9 cellular contexts compared by ENCODE assay signal in the genomic region with DNA sequence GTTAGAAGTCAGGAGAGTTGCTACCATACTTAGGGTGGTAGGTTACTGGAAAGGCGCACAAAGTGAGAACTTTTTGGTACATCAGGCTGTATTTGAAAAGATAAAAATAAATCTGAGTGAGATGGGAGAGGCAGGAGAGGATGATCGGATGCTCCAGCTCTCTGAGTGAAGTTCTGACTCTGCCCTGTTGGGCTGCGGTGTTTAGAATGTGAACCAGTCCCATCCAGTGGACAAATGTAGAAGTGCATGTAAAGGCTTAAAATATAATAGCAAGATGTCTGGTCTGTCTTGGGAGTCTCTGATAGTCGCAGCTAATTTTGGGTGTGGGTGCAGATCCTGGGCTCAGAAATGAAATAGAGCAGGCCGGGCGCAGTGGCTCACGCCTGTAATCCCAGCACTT. TPM values are rescaled to one million over a fixed set of nuclear protein-coding genes. Genes with fewer than 3 reads are reported as not detected.
DNase-seq lines count a peak whose midpoint lies in the region; TF ChIP-seq lines count a peak whose summit lies in the region.
"Had no signal": no experiment of that assay in that cellular context is flagged by ENCODE, and none has a peak within 500 bp of the region (broad histone marks: within the 10 kb centered on the region; RNA-seq: fewer than 3 reads in every experiment).

No MANE protein-coding gene starts in this region.

- peaks cover 16% of the 10 kb centered on the region for H3K27me3 Mint-ChIP-seq in type B pancreatic cell

- H3K9me3 Mint-ChIP-seq in type B pancreatic cell = no peaks in the 10 kb centered on the region

- H3K36me3 ChIP-seq in HEK293 (ENCODE audit: control insufficient read depth in 2 of 2, insufficient read depth in 1 of 2, low read length in 2 of 2) = no peaks in the 10 kb centered on the region
- no peaks in the 10 kb centered on the region for H3K36me3 ChIP-seq in MG63
- H3K36me3 ChIP-seq: SJCRH30 had no signal

- intact Hi-C loops in dorsolateral prefrontal cortex (cut with DNase I) = loop anchor here (5.0 to 10.0 kb wide), 3 partner anchors 38 to 57 kb away; a partner anchor contains a TSS

- in situ Hi-C loops in ACHN (cut with HindIII; ENCODE audit: low pct_ligation_motif_present, low pct_unique_long_range_greater_than_20kb, low sequenced_read_pairs) = no loop called here

- H3K27me3 ChIP-seq in MG63 (no peaks in the 10 kb centered on the region), dorsolateral prefrontal cortex (no peaks in the 10 kb centered on the region)
- H3K27me3 ChIP-seq: SJCRH30 had no signal

- H3K36me3 Mint-ChIP-seq in type B pancreatic cell = no peaks in the 10 kb centered on the region

- H3K4me3 Mint-ChIP-seq in type B pancreatic cell = no peak overlapping the region

- DNase-seq in ACHN = peak; percentile 65
- peak; percentile 48 for DNase-seq in GM10266 (ENCODE audit: extremely low spot score)
- DNase-seq in MG63 = peak; percentile 11
- peak in 3 of 5 donors; percentile 6 to 46 (median 14) for DNase-seq in T-helper 1 cell
- DNase-seq in dorsolateral prefrontal cortex = peak in 7 of 10 donors; percentile 16 to 57 (median 48)
- DNase-seq in lung microvascular endothelial cell (ENCODE audit: low read depth in 2 of 2) = peak; percentile 72 to 78
- no peak for DNase-seq in type B pancreatic cell (ENCODE audit: extremely low spot score, unreplicated experiment)

- TF ChIP-seq CTCF in GM10266 (IDR thresholded peaks at IDR 0.05; ENCODE audit: control insufficient read depth, insufficient read depth, low read depth, missing control alignments) (peak; percentile 51), HEK293 (tag by site-specific recombination; IDR thresholded peaks at IDR 0.05) (0 out of 2 replicates have a peak, but pooled peaks have one; percentile 34), dorsolateral prefrontal cortex (IDR thresholded peaks at IDR 0.05 in 54 of 56, conservative IDR thresholded peaks at IDR 0.05 in 2 of 56; ENCODE audit: low read depth in 1 of 56, partially characterized antibody in 56 of 56) (peak; percentile 58 to 86 (median 78)), type B pancreatic cell (conservative IDR thresholded peaks at IDR 0.05) (peak; percentile 83)

- POLR2A ChIA-PET in HEK293 (lab: Yijun Ruan, JAX) = no interaction called here

- H3K4me1 Mint-ChIP-seq in type B pancreatic cell (ENCODE audit: unreplicated experiment) = peaks cover 9% of the 10 kb centered on the region

- H3K4me3 ChIP-seq in HEK293 (ENCODE audit: low read depth, low read length) = no peak overlapping the region
- peak overlapping the region; percentile 30 for H3K4me3 ChIP-seq in MG63
- peak overlapping the region in 28 of 59 donors; percentile 2 to 55 (median 32) for H3K4me3 ChIP-seq in dorsolateral prefrontal cortex
- H3K4me3 ChIP-seq: SJCRH30 had no signal

- CTCF ChIA-PET in HEK293 (lab: Yijun Ruan, JAX) = interaction anchor here (0.5 to 3.6 kb wide), 21 partner anchors 8 to 651 kb away, joined by 3 to 48 read pairs (median 3); no protein-coding TSS in a partner anchor

- H3K27ac ChIP-seq in HEK293 (ENCODE audit: extremely low read depth, low read depth, low read length) = no peak overlapping the region
- no peak overlapping the region for H3K27ac ChIP-seq in dorsolateral prefrontal cortex
- H3K27ac ChIP-seq: SJCRH30 had no signal

- H3K9me3 ChIP-seq in HEK293 (ENCODE audit: control insufficient read depth, insufficient read depth, low read depth, low read length) = no peaks in the 10 kb centered on the region
- no peaks in the 10 kb centered on the region for H3K9me3 ChIP-seq in MG63
- H3K9me3 ChIP-seq: SJCRH30 had no signal

- H3K4me1 ChIP-seq in HEK293 (ENCODE audit: control insufficient read depth, insufficient read depth, low read length) = no peaks in the 10 kb centered on the region
- H3K4me1 ChIP-seq: SJCRH30 had no signal

- H3K27ac Mint-ChIP-seq in type B pancreatic cell = no peak overlapping the region

TF ChIP-seq in HEK293, 187 proteins besides CTCF, POLR2A, EP300 and RAD21:
- TF ChIP-seq, protein P1, sequence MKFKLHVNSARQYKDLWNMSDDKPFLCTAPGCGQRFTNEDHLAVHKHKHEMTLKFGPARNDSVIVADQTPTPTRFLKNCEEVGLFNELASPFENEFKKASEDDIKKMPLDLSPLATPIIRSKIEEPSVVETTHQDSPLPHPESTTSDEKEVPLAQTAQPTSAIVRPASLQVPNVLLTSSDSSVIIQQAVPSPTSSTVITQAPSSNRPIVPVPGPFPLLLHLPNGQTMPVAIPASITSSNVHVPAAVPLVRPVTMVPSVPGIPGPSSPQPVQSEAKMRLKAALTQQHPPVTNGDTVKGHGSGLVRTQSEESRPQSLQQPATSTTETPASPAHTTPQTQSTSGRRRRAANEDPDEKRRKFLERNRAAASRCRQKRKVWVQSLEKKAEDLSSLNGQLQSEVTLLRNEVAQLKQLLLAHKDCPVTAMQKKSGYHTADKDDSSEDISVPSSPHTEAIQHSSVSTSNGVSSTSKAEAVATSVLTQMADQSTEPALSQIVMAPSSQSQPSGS (tag by site-specific recombination; IDR thresholded peaks at IDR 0.05; ENCODE audit: low read depth) = no peak
- no peak for TF ChIP-seq EGR2 (tag by site-specific recombination; IDR thresholded peaks at IDR 0.05; ENCODE audit: low read depth)
- no peak for TF ChIP-seq ZNF549 (tag by site-specific recombination; IDR thresholded peaks at IDR 0.05)
- no peak for TF ChIP-seq KLF7 (tag by site-specific recombination; IDR thresholded peaks at IDR 0.05; ENCODE audit: borderline replicate concordance)
- TF ChIP-seq, protein P2, sequence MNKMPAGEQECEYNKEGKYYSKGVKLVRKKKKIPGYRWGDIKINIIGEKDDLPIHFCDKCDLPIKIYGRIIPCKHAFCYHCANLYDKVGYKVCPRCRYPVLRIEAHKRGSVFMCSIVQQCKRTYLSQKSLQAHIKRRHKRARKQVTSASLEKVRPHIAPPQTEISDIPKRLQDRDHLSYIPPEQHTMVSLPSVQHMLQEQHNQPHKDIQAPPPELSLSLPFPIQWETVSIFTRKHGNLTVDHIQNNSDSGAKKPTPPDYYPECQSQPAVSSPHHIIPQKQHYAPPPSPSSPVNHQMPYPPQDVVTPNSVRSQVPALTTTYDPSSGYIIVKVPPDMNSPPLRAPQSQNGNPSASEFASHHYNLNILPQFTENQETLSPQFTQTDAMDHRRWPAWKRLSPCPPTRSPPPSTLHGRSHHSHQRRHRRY (tag by site-specific recombination; IDR thresholded peaks at IDR 0.05) = no peak
- TF ChIP-seq KLF8 (tag by site-specific recombination; IDR thresholded peaks at IDR 0.05) = no peak
- TF ChIP-seq YY2 (tag by site-specific recombination; IDR thresholded peaks at IDR 0.05) = no peak
- TF ChIP-seq GLI2 (tag by site-specific recombination; IDR thresholded peaks at IDR 0.05; ENCODE audit: borderline replicate concordance, low read depth) = no peak
- TF ChIP-seq ZNF311 (tag by site-specific recombination; IDR thresholded peaks at IDR 0.05; ENCODE audit: borderline replicate concordance) = no peak
- peak; percentile 53 for TF ChIP-seq ZNF654 (tag by site-specific recombination; IDR thresholded peaks at IDR 0.05; ENCODE audit: low read depth)
- TF ChIP-seq, protein P3, sequence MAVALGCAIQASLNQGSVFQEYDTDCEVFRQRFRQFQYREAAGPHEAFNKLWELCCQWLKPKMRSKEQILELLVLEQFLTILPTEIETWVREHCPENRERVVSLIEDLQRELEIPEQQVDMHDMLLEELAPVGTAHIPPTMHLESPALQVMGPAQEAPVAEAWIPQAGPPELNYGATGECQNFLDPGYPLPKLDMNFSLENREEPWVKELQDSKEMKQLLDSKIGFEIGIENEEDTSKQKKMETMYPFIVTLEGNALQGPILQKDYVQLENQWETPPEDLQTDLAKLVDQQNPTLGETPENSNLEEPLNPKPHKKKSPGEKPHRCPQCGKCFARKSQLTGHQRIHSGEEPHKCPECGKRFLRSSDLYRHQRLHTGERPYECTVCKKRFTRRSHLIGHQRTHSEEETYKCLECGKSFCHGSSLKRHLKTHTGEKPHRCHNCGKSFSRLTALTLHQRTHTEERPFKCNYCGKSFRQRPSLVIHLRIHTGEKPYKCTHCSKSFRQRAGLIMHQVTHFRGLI (tag by site-specific recombination; IDR thresholded peaks at IDR 0.05) = peak; percentile 37; the same call in 1 of the 2 replicates
TF ChIP-seq in HEK293: peak in this region for 2.

RNA-seq across cellular contexts. Expression of a gene that starts 30.4 kb away (rescaled TPM):
- total RNA-seq in MG63 (2014; rRNA removed; shearing (Covaris generic); ENCODE audit: low replicate concordance) = not detected in 2 replicates
- 1 to 10 TPM in 114 of 120 experiments, under 1 TPM in 6; 0.58 to 5.0 (median 2.6) TPM for total RNA-seq in dorsolateral prefrontal cortex
- 4.8 and 71.4 TPM in 2 replicates for total RNA-seq in lung microvascular endothelial cell
- 3.5 and 3.9 TPM in 2 replicates for total RNA-seq in type B pancreatic cell (ENCODE audit: low replicate concordance)
- total RNA-seq: SJCRH30 had no signal

RNA-seq across cellular contexts. Expression of a gene that starts 35.3 kb away (rescaled TPM):
- 93.8 and 116 TPM in 2 replicates for total RNA-seq in MG63 (2014; rRNA removed; shearing (Covaris generic); ENCODE audit: low replicate concordance)
- 100 to 1,000 TPM; 101 to 278 (median 175) TPM for total RNA-seq in dorsolateral prefrontal cortex
- 93.5 and 95.5 TPM in 2 replicates for total RNA-seq in lung microvascular endothelial cell
- total RNA-seq in type B pancreatic cell (ENCODE audit: low replicate concordance) = 100 and 130 TPM in 2 replicates

RNA-seq across cellular contexts. Expression of a gene that starts 36.1 kb away (rescaled TPM):
- not detected in 2 replicates for total RNA-seq in MG63 (2014; rRNA removed; shearing (Covaris generic); ENCODE audit: low replicate concordance)
- total RNA-seq in dorsolateral prefrontal cortex (under 1 TPM in 3 of 120 experiments, not detected in 117; 0.11 to 0.24 (median 0.13) TPM), lung microvascular endothelial cell (not detected in 2 replicates), type B pancreatic cell (ENCODE audit: low replicate concordance) (not detected in 2 replicates)
- total RNA-seq: SJCRH30 had no signal
